Comparison of ENCODE assay signal across 26 cellular contexts in the genomic region with DNA sequence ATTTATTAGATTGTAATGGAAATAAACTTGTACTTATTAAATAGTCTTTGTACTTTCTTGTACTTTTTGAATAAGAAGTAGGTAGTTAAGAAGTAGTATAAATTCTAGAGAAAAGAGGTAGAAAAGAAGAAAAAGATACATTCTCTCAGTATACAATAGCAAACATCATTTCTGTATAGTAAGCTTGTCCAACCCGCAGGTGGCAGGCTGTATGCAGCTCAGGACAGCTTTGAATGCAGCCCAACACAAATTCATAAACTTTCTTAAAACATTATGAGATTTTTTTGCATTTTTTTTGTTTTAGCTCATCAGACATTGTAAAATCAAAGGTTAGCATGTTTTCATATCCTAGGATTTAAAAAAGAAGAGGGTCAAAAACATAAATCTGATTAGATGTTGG.
"Had no signal": no experiment of that assay in that cellular context is flagged by ENCODE, and none has a peak within 500 bp of the region (broad histone marks: within the 10 kb centered on the region; RNA-seq: fewer than 3 reads in every experiment).

No MANE protein-coding gene starts in this region.

- H3K9me3 ChIP-seq: SJSA1 had no signal

- H3K27me3 ChIP-seq: SJSA1 had no signal

- H3K36me3 ChIP-seq: SJSA1, WERI-Rb-1 had no signal

- FAIRE-seq: colon, TTC549 had no signal

- ATAC-seq: activated CD4-positive, alpha-beta T cell treated with anti-CD3 and anti-CD28 coated beads for 36 hours; activated CD8-positive, alpha-beta T cell treated with anti-CD3 and anti-CD28 coated beads for 36 hours; activated T-cell treated with anti-CD3 and anti-CD28 coated beads, Interleukin-2, amount 50 U/mL, for 72 hours; Panc1; T-helper 17 cell had no signal

- H3K27ac ChIP-seq: RWPE1, SJSA1, WERI-Rb-1 had no signal

- H3K4me3 ChIP-seq: SJSA1 had no signal

- H3K4me1 ChIP-seq: SJSA1 had no signal

- DNase-seq: activated CD4-positive, alpha-beta T cell treated with anti-CD3 and anti-CD28 coated beads for 36 hours; activated CD4-positive, alpha-beta T cell treated with anti-CD3 and anti-CD28 coated beads, Interleukin-2, amount 50 U/mL, for 1 hour; activated CD8-positive, alpha-beta memory T cell treated with anti-CD3 and anti-CD28 coated beads, Interleukin-2, amount 50 U/mL, for 4 hours; activated CD8-positive, alpha-beta T cell treated with anti-CD3 and anti-CD28 coated beads for 36 hours; activated gamma-delta T cell treated with Interleukin-2 at 50 U/mL for 16 hours; activated naive CD4-positive, alpha-beta T cell treated with anti-CD3 and anti-CD28 coated beads, Interleukin-2, amount 10 ng/mL, durations not matched to agents 7 days and 5 days; activated naive CD8-positive, alpha-beta T cell treated with anti-CD3 and anti-CD28 coated beads for 36 hours; activated T-cell treated with anti-CD3 and anti-CD28 coated beads, Interleukin-2, amount 50 U/mL, for 72 hours; cerebellar nuclear complex; NCI-H1092; NCI-H1417; NCI-H1930; NCI-H2171; NCI-H2227 treated with DMSO at 0.1 percent for 48 hours; NCI-H446 treated with DMSO at 0.1 percent for 48 hours; NCI-H524 treated with DMSO at 0.1 percent for 48 hours; NCI-H774; Right ventricle myocardium superior; T-helper 17 cell; T1000; WERI-Rb-1 had no signal
